In the genomic region with DNA sequence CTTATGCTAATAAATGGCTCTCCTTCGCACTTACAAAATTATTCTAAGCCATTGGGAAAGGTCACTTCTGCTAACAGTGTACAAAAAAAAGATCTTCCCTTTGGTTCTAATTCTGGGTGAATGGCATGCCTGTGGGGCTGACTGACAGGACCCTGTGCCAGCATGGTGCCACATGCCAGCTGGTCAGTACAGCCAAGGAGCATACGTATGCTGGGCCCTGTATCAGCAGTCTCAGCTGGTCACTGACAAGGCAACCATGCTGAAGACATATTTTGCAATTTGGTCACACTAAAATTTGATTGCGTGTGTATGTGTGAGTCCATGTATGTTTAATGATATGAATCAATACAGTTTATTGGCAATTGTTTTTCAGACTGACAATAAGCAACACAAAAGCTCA, we compare ENCODE assay signal across 17 cellular contexts.
A peak's percentile ranks its signal among the peaks of the same experiment; 100 is the strongest.
DNase-seq lines count a peak whose midpoint lies in the region; ATAC-seq, FAIRE-seq and TF ChIP-seq lines count a peak whose summit lies in the region.
"Had no signal": no experiment of that assay in that cellular context is flagged by ENCODE, and none has a peak within 500 bp of the region (broad histone marks: within the 10 kb centered on the region; RNA-seq: fewer than 3 reads in every experiment).

No MANE protein-coding gene starts in this region.

- in situ Hi-C loops in GM23248 (cut with MboI), result no loop called here

- H3K9me2 ChIP-seq in GM23248 (ENCODE audit: insufficient read depth), result no peaks in the 10 kb centered on the region

- H3K27ac ChIP-seq in GM23248, result peak overlapping the region; percentile 10; the same call in 1 of the 2 replicates
- peak overlapping the region; percentile 90 for H3K27ac ChIP-seq in psoas muscle

- no peaks in the 10 kb centered on the region for H3K36me3 ChIP-seq in GM23248 (ENCODE audit: low read depth)
- no peaks in the 10 kb centered on the region for H3K36me3 ChIP-seq in psoas muscle (ENCODE audit: insufficient read depth in 1 of 2, low read depth in 1 of 2)

- FAIRE-seq in RCC 7860 (lab: Jason Lieb, UNC), result no peak
- FAIRE-seq: colon, D721Med had no signal

- WGBS in GM23248 (ENCODE audit: low coverage in 1 of 2, low lambda C conversion rate in 2 of 2, missing lambda C conversion rate in 2 of 2), 2 experiments, result 66 to 71% methylated on average over 3 of the region's 3 CpGs
- 28 to 45% (median 29%) methylated on average over 3 of the region's 3 CpGs for WGBS in psoas muscle, 3 donors

- H3K4me3 ChIP-seq in GM23248 (no peak overlapping the region), psoas muscle (peak overlapping the region; percentile 16)

- H2AFZ ChIP-seq in GM23248, result no peak overlapping the region

- no peaks in the 10 kb centered on the region for H3K9me3 ChIP-seq in GM23248 (ENCODE audit: low read depth)
- H3K9me3 ChIP-seq in psoas muscle, result no peaks in the 10 kb centered on the region

- TF ChIP-seq CTCF in psoas muscle (IDR thresholded peaks at IDR 0.05), result no peak
- no peak for TF ChIP-seq CTCF in GM10266 (IDR thresholded peaks at IDR 0.05; ENCODE audit: control insufficient read depth, insufficient read depth, low read depth, missing control alignments)

- H3K79me2 ChIP-seq in GM23248 (ENCODE audit: insufficient read depth), result no peaks in the 10 kb centered on the region

- H3K4me2 ChIP-seq in GM23248 (ENCODE audit: unreplicated experiment), result peak overlapping the region; percentile 13

- peaks cover 39% of the 10 kb centered on the region for H3K4me1 ChIP-seq in GM23248 (ENCODE audit: insufficient read depth)
- H3K4me1 ChIP-seq in psoas muscle, result peaks cover 42% of the 10 kb centered on the region

- no peaks in the 10 kb centered on the region for H4K20me1 ChIP-seq in GM23248 (ENCODE audit: insufficient read depth)

- H3F3A ChIP-seq in GM23248 (ENCODE audit: insufficient read depth), result peaks cover 32% of the 10 kb centered on the region

- intact Hi-C loops in Right ventricle myocardium superior (cut with DNase I) (no loop called here), psoas muscle (cut with DNase I) (loop anchor here in 1 of 2 donors (10.0 kb wide), 1 partner anchor 394 kb away; no protein-coding TSS in a partner anchor)

- H3K9ac ChIP-seq in GM23248, result no peak overlapping the region

- ATAC-seq in Right ventricle myocardium superior (ENCODE audit: poor library complexity), result peak; percentile 87
- ATAC-seq in psoas muscle, result peak; percentile 93 to 97 (median 96)
- no peak for ATAC-seq in HG03196 (IDR thresholded peaks at IDR 0.05; ENCODE audit: unreplicated experiment)

- peak; percentile 26 for DNase-seq in GM23248
- peak; percentile 31 for DNase-seq in RCC 7860 (ENCODE audit: low spot score)
- DNase-seq in Right ventricle myocardium superior, result peak; percentile 78
- peak; percentile 69 to 89 for DNase-seq in psoas muscle
- no peak for DNase-seq in GM10266 (ENCODE audit: extremely low spot score)
- no peak for DNase-seq in NCI-H1417 (lab: John Stamatoyannopoulos, UW)
- DNase-seq in nucleus accumbens (lab: John Stamatoyannopoulos, UW), result no peak
- DNase-seq: activated CD4-positive, alpha-beta T cell treated with anti-CD3 and anti-CD28 coated beads for 1 hour; activated CD8-positive, alpha-beta memory T cell treated with anti-CD3 and anti-CD28 coated beads for 24 hours; activated naive CD4-positive, alpha-beta T cell treated with anti-CD3 and anti-CD28 coated beads, Interleukin-2, amount 50 U/mL, for 16 hours; activated T-cell treated with anti-CD3 and anti-CD28 coated beads, Interleukin-2, amount 50 U/mL, for 48 hours; KBM-7; NCI-H1092 treated with DMSO at 0.1 percent for 48 hours; NCI-H510A had no signal

- H3K27me3 ChIP-seq in GM23248 (replicated peaks; ENCODE audit: insufficient read depth) (no peaks in the 10 kb centered on the region), psoas muscle (ENCODE audit: insufficient read depth in 3 of 3, low read length in 2 of 3) (no peaks in the 10 kb centered on the region)

Comparison
In these comparisons a context has a peak if more than half of its experiments do, and no peak if none do; other contexts are left out.
1. DNase-seq: peak in GM23248 (single experiment), RCC 7860 (single experiment), Right ventricle myocardium superior (single experiment) and psoas muscle (2 of 2); none in GM10266 (single experiment), NCI-H1417 (0 of 3) and nucleus accumbens (0 of 56).